In the genomic region with DNA sequence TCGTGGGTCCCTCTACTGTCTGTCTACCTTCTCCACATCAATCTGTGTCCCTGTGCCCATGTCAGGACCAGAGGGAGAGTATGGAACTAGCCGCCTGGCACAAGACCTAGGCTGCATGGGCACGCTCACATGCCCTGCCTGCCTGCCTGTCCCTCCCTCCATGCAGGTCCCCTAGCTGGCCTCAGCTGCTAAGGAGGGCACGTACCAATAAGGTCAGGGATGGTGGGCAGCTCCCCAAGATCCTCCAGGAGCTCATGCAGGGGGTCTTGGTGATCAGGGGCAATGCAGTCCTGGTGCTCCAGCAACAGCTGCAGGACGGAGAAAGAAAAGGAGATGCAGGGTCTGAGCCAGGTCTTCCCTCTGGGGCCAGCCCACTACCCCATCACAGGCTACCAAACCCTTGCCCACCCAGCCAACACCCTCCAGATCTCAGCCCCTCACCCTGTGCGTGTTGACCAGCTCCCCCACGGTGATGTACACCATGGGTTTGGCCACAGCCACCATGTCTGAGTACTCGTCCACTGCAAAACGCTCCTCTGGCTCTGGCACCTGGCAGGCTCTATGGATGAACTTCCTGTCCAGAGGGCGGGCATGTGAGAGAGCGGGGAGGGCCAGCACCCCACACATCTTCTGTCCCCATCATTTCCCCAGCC, we compare ENCODE assay signal across 1 cellular context.
TF ChIP-seq lines count a peak whose summit lies in the region.

No MANE protein-coding gene starts in this region.

TF ChIP-seq in HEK293, 187 proteins besides CTCF, POLR2A, EP300 and RAD21:
- 0 out of 2 replicates have a peak, but pooled peaks have one; percentile 11 for TF ChIP-seq PRDM10 (tag by site-specific recombination; IDR thresholded peaks at IDR 0.05)
- no peak for TF ChIP-seq ELK4 (IDR thresholded peaks at IDR 0.05; ENCODE audit: borderline replicate concordance, low read depth, low read length)
